10 cellular contexts compared by ENCODE assay signal in genomic region chr1:183870351-183871077, GRCh38.
DNase-seq lines count a peak whose midpoint lies in the region; ATAC-seq, FAIRE-seq and TF ChIP-seq lines count a peak whose summit lies in the region.
"Had no signal": no experiment of that assay in that cellular context is flagged by ENCODE, and none has a peak within 500 bp of the region (broad histone marks: within the 10 kb centered on the region; RNA-seq: fewer than 3 reads in every experiment).

No MANE protein-coding gene starts in this region.

- no peak for FAIRE-seq in D721Med (lab: Jason Lieb, UNC)

- H3K9me3 Mint-ChIP-seq in activated T-helper 2 cell treated with anti-CD3 and anti-CD28 coated beads, Interferon-gamma antibody, Interleukin-2, Interleukin-4, amounts not matched to agents 10 μg/mL and 5 μg/mL and 100 μg/mL, durations not matched to agents 14 hours and 24 hours and 36 hours, result no peaks in the 10 kb centered on the region
- H3K9me3 Mint-ChIP-seq: memory B cell had no signal

- H3K27ac ChIP-seq in caudate nucleus (ENCODE audit: low read depth, low read length) (peak overlapping the region; percentile 87), stomach (peak overlapping the region in 4 of 5 donors; percentile 28 to 75 (median 68))

- no peak for TF ChIP-seq CTCF in stomach (IDR thresholded peaks at IDR 0.05)
- TF ChIP-seq CTCF in D721Med (IDR thresholded peaks at IDR 0.05; ENCODE audit: insufficient read depth, missing control alignments), result no peak

- TF ChIP-seq POLR2A in stomach (IDR thresholded peaks at IDR 0.05), result no peak

- no peak for TF ChIP-seq EP300 in stomach (IDR thresholded peaks at IDR 0.05)

- H3K4me1 Mint-ChIP-seq in activated T-helper 2 cell treated with anti-CD3 and anti-CD28 coated beads, Interferon-gamma antibody, Interleukin-2, Interleukin-4, amounts not matched to agents 10 μg/mL and 5 μg/mL and 100 μg/mL, durations not matched to agents 14 hours and 24 hours and 36 hours (ENCODE audit: low read depth), result peaks cover 5% of the 10 kb centered on the region

- peaks cover 4% of the 10 kb centered on the region for H3K36me3 Mint-ChIP-seq in activated T-helper 2 cell treated with anti-CD3 and anti-CD28 coated beads, Interferon-gamma antibody, Interleukin-2, Interleukin-4, amounts not matched to agents 10 μg/mL and 5 μg/mL and 100 μg/mL, durations not matched to agents 14 hours and 24 hours and 36 hours (ENCODE audit: low read depth)
- H3K36me3 Mint-ChIP-seq: memory B cell had no signal

- no peak overlapping the region for H3K4me3 ChIP-seq in stomach

- ATAC-seq in GM19395 (IDR thresholded peaks at IDR 0.05; ENCODE audit: unreplicated experiment) (peak; percentile 33), GM18502 (IDR thresholded peaks at IDR 0.05; ENCODE audit: poor library complexity, unreplicated experiment) (no peak)

- H3K4me1 ChIP-seq in stomach, result peaks cover 3 to 33% (median 19%) of the 10 kb centered on the region in 4 donors

- H3K27ac Mint-ChIP-seq in activated T-helper 2 cell treated with anti-CD3 and anti-CD28 coated beads, Interferon-gamma antibody, Interleukin-2, Interleukin-4, amounts not matched to agents 10 μg/mL and 5 μg/mL and 100 μg/mL, durations not matched to agents 14 hours and 24 hours and 36 hours, result no peak overlapping the region
- H3K27ac Mint-ChIP-seq: memory B cell had no signal

- no peaks in the 10 kb centered on the region for H3K9me3 ChIP-seq in stomach

- intact Hi-C loops in stomach (cut with DNase I; ENCODE audit: low total_unique reads), result no loop called here
- intact Hi-C loops in activated T-helper 2 cell treated with anti-CD3 and anti-CD28 coated beads, Interferon-gamma antibody, Interleukin-2, Interleukin-4, amounts not matched to agents 10 μg/mL and 5 μg/mL and 100 μg/mL, durations not matched to agents 14 hours and 24 hours and 36 hours (cut with micrococcal nuclease), result no loop called here

- DNase-seq in caudate nucleus (lab: John Stamatoyannopoulos, UW) (no peak), inferior parietal cortex (ENCODE audit: extremely low spot score) (peak; percentile 52), stomach (no peak), D721Med (ENCODE audit: insufficient read length, low spot score) (no peak), DMS153 treated with DMSO at 0.1 percent for 48 hours (lab: John Stamatoyannopoulos, UW; ENCODE audit: unreplicated experiment) (no peak)
- DNase-seq in activated T-helper 2 cell treated with anti-CD3 and anti-CD28 coated beads, Interferon-gamma antibody, Interleukin-2, Interleukin-4, amounts not matched to agents 10 μg/mL and 5 μg/mL and 100 μg/mL, durations not matched to agents 14 hours and 24 hours and 36 hours (ENCODE audit: low spot score), result no peak
- DNase-seq: activated CD8-positive, alpha-beta memory T cell treated with anti-CD3 and anti-CD28 coated beads, Interleukin-2, amount 50 U/mL, for 48 hours had no signal

- no peaks in the 10 kb centered on the region for H3K27me3 ChIP-seq in stomach

- no peaks in the 10 kb centered on the region for H3K27me3 Mint-ChIP-seq in activated T-helper 2 cell treated with anti-CD3 and anti-CD28 coated beads, Interferon-gamma antibody, Interleukin-2, Interleukin-4, amounts not matched to agents 10 μg/mL and 5 μg/mL and 100 μg/mL, durations not matched to agents 14 hours and 24 hours and 36 hours (ENCODE audit: low read depth)
- H3K27me3 Mint-ChIP-seq: memory B cell had no signal

- H3K36me3 ChIP-seq in stomach, result peaks cover 0 to 7% (median 3%) of the 10 kb centered on the region in 4 donors

- 66 to 87% (median 87%) methylated on average over 5 to 13 of the region's 15 CpGs for WGBS in stomach, 5 donors

- H3K4me3 Mint-ChIP-seq in activated T-helper 2 cell treated with anti-CD3 and anti-CD28 coated beads, Interferon-gamma antibody, Interleukin-2, Interleukin-4, amounts not matched to agents 10 μg/mL and 5 μg/mL and 100 μg/mL, durations not matched to agents 14 hours and 24 hours and 36 hours (ENCODE audit: low read depth), result no peak overlapping the region
- H3K4me3 Mint-ChIP-seq: memory B cell had no signal
